Comparison of ENCODE assay signal across 10 cellular contexts in the genomic region with DNA sequence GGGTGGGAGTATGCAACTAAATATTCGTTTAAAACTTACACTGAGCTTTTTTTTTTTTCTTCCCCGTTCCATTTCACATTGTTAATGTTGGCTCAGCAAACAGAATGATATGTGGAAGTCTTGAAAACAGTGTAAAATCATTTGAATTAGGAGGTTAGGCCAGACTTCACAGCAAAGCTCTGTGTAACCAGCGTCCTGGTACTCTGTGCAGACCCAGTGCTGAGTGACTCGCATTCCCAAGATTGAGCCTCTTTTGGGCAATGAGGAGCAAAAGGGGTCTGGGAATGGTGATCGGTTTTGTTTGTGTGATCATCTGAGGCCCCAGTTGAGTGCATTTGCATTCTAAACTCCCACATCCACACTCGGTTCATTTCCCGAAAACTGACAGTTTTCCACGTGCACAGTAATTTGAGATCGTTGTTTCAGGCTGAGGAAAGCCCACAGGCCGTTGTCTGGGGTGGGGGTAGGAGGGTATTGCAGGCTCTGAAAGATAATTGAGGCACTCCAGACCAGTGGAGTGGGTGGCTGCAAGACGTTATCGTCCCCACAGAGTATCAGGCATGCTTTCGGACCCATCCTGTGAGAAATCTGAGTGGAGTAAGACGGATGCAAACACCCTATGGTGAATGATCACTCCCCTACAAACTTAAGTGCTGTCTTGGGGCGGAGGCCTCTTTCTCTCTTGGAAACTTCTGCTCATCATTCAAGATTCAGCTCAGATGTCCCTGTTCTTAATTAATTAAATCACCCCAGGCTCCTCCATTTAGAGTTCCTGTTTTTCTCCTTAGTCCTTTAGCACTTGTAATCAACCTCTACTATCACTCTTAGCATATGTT.
DNase-seq lines count a peak whose midpoint lies in the region; ATAC-seq and TF ChIP-seq lines count a peak whose summit lies in the region.
"Had no signal": no experiment of that assay in that cellular context is flagged by ENCODE, and none has a peak within 500 bp of the region (broad histone marks: within the 10 kb centered on the region; RNA-seq: fewer than 3 reads in every experiment).

No MANE protein-coding gene starts in this region.

- no peak overlapping the region for H3K18ac ChIP-seq in H9 (ENCODE audit: insufficient read length, low read depth, low read length)

- H3K36me3 Mint-ChIP-seq in H9 (ENCODE audit: insufficient read depth in 1 of 3, low read depth in 3 of 3) (no peaks in the 10 kb centered on the region), WTC11 (no peaks in the 10 kb centered on the region)
- H3K36me3 Mint-ChIP-seq: activated naive CD8-positive, alpha-beta T cell treated with anti-CD3 and anti-CD28 coated beads, Interleukin-2, amount 10 ng/mL, durations not matched to agents 7 days and 5 days had no signal

- no peaks in the 10 kb centered on the region for H3K27me3 Mint-ChIP-seq in H9 (ENCODE audit: low read depth)
- no peaks in the 10 kb centered on the region for H3K27me3 Mint-ChIP-seq in WTC11 (ENCODE audit: low read depth)
- H3K27me3 Mint-ChIP-seq: activated naive CD8-positive, alpha-beta T cell treated with anti-CD3 and anti-CD28 coated beads, Interleukin-2, amount 10 ng/mL, durations not matched to agents 7 days and 5 days had no signal

- H3K56ac ChIP-seq in H9 (ENCODE audit: insufficient read length, low read depth, low read length): no peak overlapping the region

- intact Hi-C loops in left ventricle myocardium superior (cut with micrococcal nuclease): no loop called here

- no peaks in the 10 kb centered on the region for H3K27me3 ChIP-seq in H9 (ENCODE audit: insufficient read depth, low read length)

- no peak overlapping the region for H3K27ac ChIP-seq in H9 (ENCODE audit: insufficient read length, low read depth, low read length)

- no peaks in the 10 kb centered on the region for H3K23me2 ChIP-seq in H9 (ENCODE audit: insufficient read length, low read depth, low read length, poor library complexity, severe bottlenecking)

- H3K4me3 Mint-ChIP-seq in H9 (no peak overlapping the region), WTC11 (no peak overlapping the region)
- H3K4me3 Mint-ChIP-seq: activated naive CD8-positive, alpha-beta T cell treated with anti-CD3 and anti-CD28 coated beads, Interleukin-2, amount 10 ng/mL, durations not matched to agents 7 days and 5 days had no signal

- no peak overlapping the region for H3K9ac ChIP-seq in H9 (ENCODE audit: extremely low read depth, insufficient read length, low read length)

- CTCF ChIA-PET in WTC11 (lab: Charles Lee): interaction anchor here (1.7 to 2.1 kb wide), 3 partner anchors 62 to 108 kb away, joined by 5 to 11 read pairs (median 10); a partner anchor contains a TSS

- no peak overlapping the region for H2AK5ac ChIP-seq in H9 (ENCODE audit: insufficient read length, low read length)

- H3K4me2 ChIP-seq in H9 (ENCODE audit: insufficient read depth, insufficient read length, low read length): peak overlapping the region; percentile 22

- H4K5ac ChIP-seq in H9 (ENCODE audit: insufficient read length, low read depth, low read length): no peak overlapping the region

- H2BK5ac ChIP-seq in H9 (ENCODE audit: insufficient read length, low read length): no peak overlapping the region

- no peak overlapping the region for H2BK120ac ChIP-seq in H9 (ENCODE audit: low read depth, low read length, poor library complexity, severe bottlenecking)

- no peak overlapping the region for H3K23ac ChIP-seq in H9 (ENCODE audit: insufficient read length, low read depth, low read length)

- no peak overlapping the region for H4K91ac ChIP-seq in H9 (ENCODE audit: insufficient read length, low read depth, low read length)

- no peak overlapping the region for H2BK12ac ChIP-seq in H9 (ENCODE audit: insufficient read length, low read depth, low read length)

- H3K79me2 ChIP-seq in H9 (ENCODE audit: insufficient read depth, low read length): peaks cover 12% of the 10 kb centered on the region; the same call in 1 of the 2 replicates

- H3K9me3 ChIP-seq in H9 (ENCODE audit: control insufficient read depth, low read depth, low read length): no peaks in the 10 kb centered on the region

- H3K27ac Mint-ChIP-seq in H9 (no peak overlapping the region), WTC11 (no peak overlapping the region)
- H3K27ac Mint-ChIP-seq: activated naive CD8-positive, alpha-beta T cell treated with anti-CD3 and anti-CD28 coated beads, Interleukin-2, amount 10 ng/mL, durations not matched to agents 7 days and 5 days had no signal

- no peak overlapping the region for H3T11ph ChIP-seq in H9 (ENCODE audit: low read length)

- peaks cover 8% of the 10 kb centered on the region; the same call in 1 of the 2 replicates for H3K4me1 ChIP-seq in H9 (ENCODE audit: insufficient read depth, low read length)

- H3K4ac ChIP-seq in H9 (ENCODE audit: low read depth, low read length): no peak overlapping the region

- H3K4me3 ChIP-seq in skeletal muscle cell (ENCODE audit: low read depth, low read length): peak overlapping the region; percentile 13

- POLR2A ChIA-PET in WTC11 (lab: Charles Lee): interaction anchor here (0.5 kb wide), 1 partner anchor 48 kb away, joined by 3 read pairs; no protein-coding TSS in a partner anchor

- H3K4me1 Mint-ChIP-seq in H9 (peaks cover 33 to 37% of the 10 kb centered on the region in 2 experiments), WTC11 (peaks cover 27% of the 10 kb centered on the region)

- no peak overlapping the region for H3K14ac ChIP-seq in H9 (ENCODE audit: insufficient read depth, low read length)

- peaks cover 4% of the 10 kb centered on the region for H4K20me1 ChIP-seq in H9 (ENCODE audit: control insufficient read depth, insufficient read depth, insufficient read length)

- WGBS in H9 (ENCODE audit: extremely low coverage, insufficient read length, low lambda C conversion rate): no CpG with 5 or more reads among the region's 15 CpGs

- H2BK20ac ChIP-seq in H9 (ENCODE audit: low read depth, low read length, poor library complexity, severe bottlenecking): no peak overlapping the region

- no peak overlapping the region for H2AFZ ChIP-seq in H9 (ENCODE audit: low read length)

- no peak overlapping the region for H4K8ac ChIP-seq in H9 (replicated peaks; ENCODE audit: insufficient read length, low read depth, low read length)

- peak; percentile 25 for ATAC-seq in WTC11
- peak; percentile 18 for ATAC-seq in left ventricle myocardium superior
- no peak for ATAC-seq in GM21529 (IDR thresholded peaks at IDR 0.05; ENCODE audit: unreplicated experiment)
- no peak for ATAC-seq in HG02588 (IDR thresholded peaks at IDR 0.05; ENCODE audit: unreplicated experiment)

- DNase-seq in H9 (no peak), WTC11 (ENCODE audit: low spot score) (no peak), left ventricle myocardium superior (no peak), skeletal muscle cell (ENCODE audit: low read depth) (no peak), ecto neural progenitor cell (ENCODE audit: low spot score) (no peak), HT-29 (ENCODE audit: low spot score) (no peak)
- DNase-seq: activated naive CD8-positive, alpha-beta T cell treated with anti-CD3 and anti-CD28 coated beads, Interleukin-2, amount 10 ng/mL, durations not matched to agents 7 days and 5 days; NCI-H2171 treated with DMSO at 0.1 percent for 48 hours had no signal

- no peak overlapping the region for H2BK15ac ChIP-seq in H9 (ENCODE audit: low read depth, low read length)

- peaks cover 3% of the 10 kb centered on the region for H3K79me1 ChIP-seq in H9 (ENCODE audit: insufficient read depth, low read depth, low read length, poor library complexity, severe bottlenecking)

- H3K9me3 Mint-ChIP-seq in H9 (no peaks in the 10 kb centered on the region), WTC11 (no peaks in the 10 kb centered on the region)
- H3K9me3 Mint-ChIP-seq: activated naive CD8-positive, alpha-beta T cell treated with anti-CD3 and anti-CD28 coated beads, Interleukin-2, amount 10 ng/mL, durations not matched to agents 7 days and 5 days had no signal

- TF ChIP-seq CTCF in H9 (conservative IDR thresholded peaks at IDR 0.05): no peak
- no peak for TF ChIP-seq CTCF in WTC11 (IDR thresholded peaks at IDR 0.05)

TF ChIP-seq in WTC11, 78 proteins besides CTCF, POLR2A, EP300 and RAD21:
- TF ChIP-seq, protein P1, sequence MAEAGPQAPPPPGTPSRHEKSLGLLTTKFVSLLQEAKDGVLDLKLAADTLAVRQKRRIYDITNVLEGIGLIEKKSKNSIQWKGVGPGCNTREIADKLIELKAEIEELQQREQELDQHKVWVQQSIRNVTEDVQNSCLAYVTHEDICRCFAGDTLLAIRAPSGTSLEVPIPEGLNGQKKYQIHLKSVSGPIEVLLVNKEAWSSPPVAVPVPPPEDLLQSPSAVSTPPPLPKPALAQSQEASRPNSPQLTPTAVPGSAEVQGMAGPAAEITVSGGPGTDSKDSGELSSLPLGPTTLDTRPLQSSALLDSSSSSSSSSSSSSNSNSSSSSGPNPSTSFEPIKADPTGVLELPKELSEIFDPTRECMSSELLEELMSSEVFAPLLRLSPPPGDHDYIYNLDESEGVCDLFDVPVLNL (CRISPR knock-in tag; IDR thresholded peaks at IDR 0.05; ENCODE audit: borderline replicate concordance, low read depth): no peak
- TF ChIP-seq NFE2L1 (CRISPR knock-in tag; IDR thresholded peaks at IDR 0.05) (no peak), ZNF263 (CRISPR knock-in tag; IDR thresholded peaks at IDR 0.05; ENCODE audit: low read depth) (no peak), ATF1 (CRISPR knock-in tag; IDR thresholded peaks at IDR 0.05) (no peak), ETV6 (CRISPR knock-in tag; IDR thresholded peaks at IDR 0.05) (no peak)

Comparison
In these comparisons a context has a peak if more than half of its experiments do, and no peak if none do; other contexts are left out.
1. ATAC-seq: peak in WTC11 (single experiment) and left ventricle myocardium superior (single experiment); none in GM21529 (single experiment) and HG02588 (single experiment).